In the genomic region with DNA sequence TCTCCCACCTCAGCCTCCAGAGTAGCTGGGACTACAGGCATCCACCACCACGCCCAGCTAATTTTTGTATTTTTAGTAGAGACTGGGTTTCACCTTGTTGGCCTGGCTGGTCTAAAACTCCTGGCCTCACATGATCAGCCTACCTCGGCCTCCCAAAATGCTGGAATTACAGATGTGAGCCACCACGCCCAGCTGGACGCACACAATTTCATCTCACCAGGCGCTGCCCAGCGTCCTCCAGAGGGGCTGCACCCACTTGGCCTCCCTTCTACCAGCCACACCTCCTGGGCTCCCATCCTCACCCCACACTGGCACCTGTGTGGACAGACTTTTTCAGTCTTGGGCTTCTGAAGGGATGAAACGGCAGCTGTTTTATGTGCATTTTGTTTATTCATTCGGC, we compare ENCODE assay signal across 17 cellular contexts.
"Had no signal": no experiment of that assay in that cellular context is flagged by ENCODE, and none has a peak within 500 bp of the region (broad histone marks: within the 10 kb centered on the region; RNA-seq: fewer than 3 reads in every experiment).

No MANE protein-coding gene starts in this region.

- H3K9me3 Mint-ChIP-seq: activated naive CD4-positive, alpha-beta T cell treated with anti-CD3 and anti-CD28 coated beads, Interleukin-2, amount 50 U/mL, for 72 hours; nephron had no signal

- H3K27ac Mint-ChIP-seq: nephron had no signal

- H3K27me3 ChIP-seq: cardiac muscle cell, right lobe of liver, thyroid gland, uterus had no signal

- H3K9me3 ChIP-seq: right lobe of liver, thyroid gland, uterus had no signal

- H3K36me3 ChIP-seq: cardiac muscle cell, right lobe of liver, thyroid gland, uterus had no signal

- DNase-seq: activated CD4-positive, alpha-beta T cell treated with anti-CD3 and anti-CD28 coated beads for 1 hour; activated T-cell treated with anti-CD3 and anti-CD28 coated beads for 4 hours; amniotic stem cell; foreskin melanocyte; hypothalamus; midbrain; stimulated activated CD4-positive, alpha-beta T cell treated with anti-CD3 and anti-CD28 coated beads, Interleukin-4, amount 100 ng/mL, for 4 hours; stimulated activated naive CD4-positive, alpha-beta T cell; SW 1271; T-helper 2 cell; thyroid gland; uterus had no signal

- H3K4me3 ChIP-seq: cardiac muscle cell, right lobe of liver, thyroid gland, uterus had no signal

- H3K27ac ChIP-seq: cardiac muscle cell, right lobe of liver, thyroid gland, uterus, VCaP had no signal
